ENCODE assay signal across 10 cellular contexts in genomic region chr2:26504002-26504401, GRCh38. TPM values are rescaled to one million over a fixed set of nuclear protein-coding genes. Genes with fewer than 3 reads are reported as not detected.
DNase-seq lines count a peak whose midpoint lies in the region; ATAC-seq and TF ChIP-seq lines count a peak whose summit lies in the region.
"Had no signal": no experiment of that assay in that cellular context is flagged by ENCODE, and none has a peak within 500 bp of the region (broad histone marks: within the 10 kb centered on the region; RNA-seq: fewer than 3 reads in every experiment).

No MANE protein-coding gene starts in this region.

- H3K4me1 Mint-ChIP-seq in CD4-positive, CD25-positive, alpha-beta regulatory T cell: peaks cover 0 to 6% (median 2%) of the 10 kb centered on the region in 4 donors
- H3K4me1 Mint-ChIP-seq in MCF 10A (ENCODE audit: insufficient read depth, unreplicated experiment) (peaks cover 5% of the 10 kb centered on the region), naive B cell (peaks cover 7 to 17% (median 12%) of the 10 kb centered on the region in 3 donors)

- peaks cover 11% of the 10 kb centered on the region for H3K4me1 ChIP-seq in CD4-positive, CD25-positive, alpha-beta regulatory T cell (ENCODE audit: control insufficient read depth, insufficient read depth, low read length, poor library complexity, severe bottlenecking)
- no peaks in the 10 kb centered on the region for H3K4me1 ChIP-seq in HUES64 (ENCODE audit: insufficient read depth, low read length)
- H3K4me1 ChIP-seq in gastrocnemius medialis: peaks cover 3 to 10% of the 10 kb centered on the region in 2 donors

- H3K27ac Mint-ChIP-seq in CD4-positive, CD25-positive, alpha-beta regulatory T cell: peak overlapping the region in 1 of 3 donors; percentile 58
- H3K27ac Mint-ChIP-seq in MCF 10A (ENCODE audit: low read depth, unreplicated experiment): no peak overlapping the region
- peak overlapping the region in 1 of 6 donors; percentile 86 for H3K27ac Mint-ChIP-seq in naive B cell

- H3K9me3 Mint-ChIP-seq in CD4-positive, CD25-positive, alpha-beta regulatory T cell: no peaks in the 10 kb centered on the region
- H3K9me3 Mint-ChIP-seq in MCF 10A (ENCODE audit: unreplicated experiment) (no peaks in the 10 kb centered on the region), naive B cell (no peaks in the 10 kb centered on the region)

- in situ Hi-C loops in gastrocnemius medialis (cut with MboI; ENCODE audit: low sequenced_read_pairs in 4 of 4): no loop called here

- H3K27ac ChIP-seq in CD4-positive, CD25-positive, alpha-beta regulatory T cell (ENCODE audit: insufficient read depth, low read length, poor library complexity, severe bottlenecking): no peak overlapping the region
- H3K27ac ChIP-seq in HUES64 (ENCODE audit: low read depth, low read length): no peak overlapping the region
- no peak overlapping the region for H3K27ac ChIP-seq in gastrocnemius medialis
- H3K27ac ChIP-seq: tibial artery had no signal

- intact Hi-C loops in MCF 10A (cut with micrococcal nuclease): no loop called here
- intact Hi-C loops in gastrocnemius medialis (cut with DNase I; ENCODE audit: low total_unique reads): loop anchor here (5.0 kb wide), 1 partner anchor 243 kb away; no protein-coding TSS in a partner anchor

- no peaks in the 10 kb centered on the region for H3K36me3 ChIP-seq in CD4-positive, CD25-positive, alpha-beta regulatory T cell (ENCODE audit: control insufficient read depth, insufficient read depth, low read length)
- H3K36me3 ChIP-seq in HUES64 (ENCODE audit: insufficient read depth, low read length) (no peaks in the 10 kb centered on the region), gastrocnemius medialis (no peaks in the 10 kb centered on the region)
- H3K36me3 ChIP-seq: tibial artery had no signal

- peak overlapping the region; percentile 61 for H3K4me3 ChIP-seq in CD4-positive, CD25-positive, alpha-beta regulatory T cell (ENCODE audit: low read depth, low read length)
- peak overlapping the region; percentile 58 for H3K4me3 ChIP-seq in HUES64 (ENCODE audit: low read length)
- peak overlapping the region in 1 of 4 donors; percentile 37 for H3K4me3 ChIP-seq in gastrocnemius medialis

- no peaks in the 10 kb centered on the region for H3K36me3 Mint-ChIP-seq in CD4-positive, CD25-positive, alpha-beta regulatory T cell
- H3K36me3 Mint-ChIP-seq in MCF 10A (ENCODE audit: insufficient read depth, unreplicated experiment) (no peaks in the 10 kb centered on the region), naive B cell (no peaks in the 10 kb centered on the region)

- no TSS peak for BruUV-seq in MCF 10A (replicated peaks; lab: Mats Ljungman, UMichigan)

- ATAC-seq in CD4-positive, CD25-positive, alpha-beta regulatory T cell (ENCODE audit: low read depth in 2 of 2): no peak
- ATAC-seq in naive B cell (ENCODE audit: low read depth in 2 of 2): no peak
- no peak for ATAC-seq in gastrocnemius medialis

- POLR2A ChIA-PET in MCF 10A (lab: Yijun Ruan, JAX): no interaction called here

- no peak overlapping the region; the same call in 1 of the 2 replicates for H3K9ac ChIP-seq in HUES64 (ENCODE audit: low read depth, low read length)

- CTCF ChIA-PET in MCF 10A (lab: Yijun Ruan, JAX): interaction anchor here (1.0 to 1.2 kb wide), 2 partner anchors 35 to 101 kb away, joined by 4 to 6 read pairs; no protein-coding TSS in a partner anchor

- TF ChIP-seq CTCF in MCF 10A (IDR thresholded peaks at IDR 0.05; ENCODE audit: unreplicated experiment): no peak
- TF ChIP-seq CTCF in gastrocnemius medialis (IDR thresholded peaks at IDR 0.05 in 4 of 5, conservative IDR thresholded peaks at IDR 0.05 in 1 of 5): no peak

- peak overlapping the region; percentile 64 to 84 (median 72) for H3K4me3 Mint-ChIP-seq in CD4-positive, CD25-positive, alpha-beta regulatory T cell
- H3K4me3 Mint-ChIP-seq in MCF 10A (ENCODE audit: unreplicated experiment) (peak overlapping the region; percentile 58), naive B cell (peak overlapping the region in 6 of 8 donors; percentile 13 to 66 (median 44))

- peaks cover 4% of the 10 kb centered on the region for H3K27me3 ChIP-seq in CD4-positive, CD25-positive, alpha-beta regulatory T cell (ENCODE audit: control insufficient read depth, insufficient read depth, low read length)
- H3K27me3 ChIP-seq in HUES64 (ENCODE audit: insufficient read depth, low read length) (peaks cover 12% of the 10 kb centered on the region), gastrocnemius medialis (no peaks in the 10 kb centered on the region)

- 82% methylated on average over 13 of the region's 13 CpGs for WGBS in HUES64

- H3K9me3 ChIP-seq in CD4-positive, CD25-positive, alpha-beta regulatory T cell (ENCODE audit: control insufficient read depth in 2 of 2, low read length in 2 of 2): no peaks in the 10 kb centered on the region
- no peaks in the 10 kb centered on the region for H3K9me3 ChIP-seq in HUES64 (ENCODE audit: insufficient read depth, low read depth, low read length)
- no peaks in the 10 kb centered on the region for H3K9me3 ChIP-seq in gastrocnemius medialis
- H3K9me3 ChIP-seq: tibial artery had no signal

- DNase-seq in CD4-positive, CD25-positive, alpha-beta regulatory T cell: no peak
- DNase-seq in MCF 10A (ENCODE audit: unreplicated experiment) (no peak), naive B cell (no peak), gastrocnemius medialis (no peak), erythroblast (lab: John Stamatoyannopoulos, UW) (no peak), cerebellar nuclear complex (lab: John Stamatoyannopoulos, UW) (no peak), islet precursor cell (no peak)

- peaks cover 7% of the 10 kb centered on the region for H3K27me3 Mint-ChIP-seq in CD4-positive, CD25-positive, alpha-beta regulatory T cell
- H3K27me3 Mint-ChIP-seq in MCF 10A (ENCODE audit: insufficient read depth, unreplicated experiment) (peaks cover 27% of the 10 kb centered on the region), naive B cell (peaks cover 25 to 27% (median 27%) of the 10 kb centered on the region in 3 donors)

- TF ChIP-seq POLR2A in gastrocnemius medialis (IDR thresholded peaks at IDR 0.05): no peak
- TF ChIP-seq POLR2A in erythroblast (IDR thresholded peaks at IDR 0.05; ENCODE audit: low read length): no peak

RNA-seq across cellular contexts. Expression of gene OTOF, which starts 26.1 kb away (rescaled TPM):
- total RNA-seq in CD4-positive, CD25-positive, alpha-beta regulatory T cell: 2.3 TPM
- polyA plus RNA-seq in CD4-positive, CD25-positive, alpha-beta regulatory T cell: under 1 TPM; 0.43 to 0.59 (median 0.49) TPM
- polyA plus RNA-seq in HUES64 (2013, experiment 1 of 2): 0.65 TPM
- 0.51 TPM for polyA plus RNA-seq in HUES64 (2013, experiment 2 of 2)
- total RNA-seq in MCF 10A (2022): not detected in 2 replicates
- not detected for polyA plus RNA-seq in naive B cell (ENCODE audit: low read depth in 6 of 6)
- under 1 TPM in 2 of 4 donors, not detected in 2; 0.09 to 0.46 TPM for total RNA-seq in gastrocnemius medialis
- total RNA-seq: HT1080 had no signal
